21 cellular contexts compared by ENCODE assay signal in genomic region chr3:31197941-31198340, GRCh38.
DNase-seq lines count a peak whose midpoint lies in the region; ATAC-seq and TF ChIP-seq lines count a peak whose summit lies in the region.
"Had no signal": no experiment of that assay in that cellular context is flagged by ENCODE, and none has a peak within 500 bp of the region (broad histone marks: within the 10 kb centered on the region; RNA-seq: fewer than 3 reads in every experiment).

No MANE protein-coding gene starts in this region.

- CTCF ChIA-PET in SK-N-SH (lab: Yijun Ruan, JAX) = no interaction called here

- ATAC-seq in HG03196 (IDR thresholded peaks at IDR 0.05; ENCODE audit: unreplicated experiment) = no peak

- no peak overlapping the region for H3K4me3 ChIP-seq in AG10803 (ENCODE audit: low read length)
- H3K4me3 ChIP-seq in esophagus squamous epithelium = no peak overlapping the region
- no peak overlapping the region for H3K4me3 ChIP-seq in SK-N-SH (ENCODE audit: low read depth in 2 of 2, low read length in 1 of 2)
- H3K4me3 ChIP-seq: BLaER1 treated with 17β-estradiol and CSF1 and Interleukin-3, amounts not matched to agents 10 nM and 100 nM; PC-9; SJSA1; uterus had no signal

- TF ChIP-seq CTCF in AG10803 (conservative IDR thresholded peaks at IDR 0.05; ENCODE audit: low read length) (no peak), esophagus squamous epithelium (IDR thresholded peaks at IDR 0.05) (no peak), SK-N-SH (IDR thresholded peaks at IDR 0.05) (no peak)

- no peak for TF ChIP-seq EP300 in SK-N-SH (IDR thresholded peaks at IDR 0.05; ENCODE audit: borderline replicate concordance in 1 of 2, low read depth in 1 of 2, low read length in 1 of 2)

- no peak overlapping the region for H3K4me2 ChIP-seq in SK-N-SH
- H3K4me2 ChIP-seq: BLaER1 treated with 17β-estradiol and CSF1 and Interleukin-3, amounts not matched to agents 10 nM and 100 nM; PC-9 had no signal

- 56 to 67% methylated on average over 2 of the region's 2 CpGs for WGBS in esophagus squamous epithelium, 2 donors
- 35% methylated on average over 2 of the region's 2 CpGs for WGBS in SK-N-SH (ENCODE audit: low lambda C conversion rate)

- no peaks in the 10 kb centered on the region for H3K36me3 ChIP-seq in esophagus squamous epithelium
- H3K36me3 ChIP-seq in SK-N-SH (replicated peaks in 1 of 2; ENCODE audit: control insufficient read depth in 1 of 2, insufficient read depth in 2 of 2, low read length in 1 of 2) = no peaks in the 10 kb centered on the region
- H3K36me3 ChIP-seq: BLaER1 treated with 17β-estradiol and CSF1 and Interleukin-3, amounts not matched to agents 10 nM and 100 nM; brain microvascular endothelial cell; SJSA1; uterus had no signal

- no peaks in the 10 kb centered on the region for H3K79me2 ChIP-seq in SK-N-SH (ENCODE audit: insufficient read depth)

- no peak for TF ChIP-seq POLR2A in esophagus squamous epithelium (IDR thresholded peaks at IDR 0.05)

- H3K9me3 ChIP-seq in esophagus squamous epithelium (no peaks in the 10 kb centered on the region), SK-N-SH (no peaks in the 10 kb centered on the region)
- H3K9me3 ChIP-seq: SJSA1, uterus had no signal

- peak overlapping the region; percentile 38 to 62 (median 54) for H3K27ac ChIP-seq in esophagus squamous epithelium
- H3K27ac ChIP-seq in SK-N-SH (ENCODE audit: low read depth in 2 of 2, low read length in 1 of 2) = no peak overlapping the region
- H3K27ac ChIP-seq: BLaER1 treated with 17β-estradiol and CSF1 and Interleukin-3, amounts not matched to agents 10 nM and 100 nM; brain microvascular endothelial cell; PC-9 had no signal

- intact Hi-C loops in esophagus squamous epithelium (cut with DNase I) = no loop called here

- no peaks in the 10 kb centered on the region for H4K20me1 ChIP-seq in SK-N-SH (ENCODE audit: insufficient read depth)
- H4K20me1 ChIP-seq: BLaER1 treated with 17β-estradiol and CSF1 and Interleukin-3, amounts not matched to agents 10 nM and 100 nM had no signal

- H3F3A ChIP-seq in SK-N-SH (replicated peaks; ENCODE audit: insufficient read depth) = no peaks in the 10 kb centered on the region

- H2AFZ ChIP-seq in SK-N-SH (ENCODE audit: low read depth) = no peak overlapping the region
- H2AFZ ChIP-seq: PC-9 had no signal

- TF ChIP-seq RAD21 in SK-N-SH (IDR thresholded peaks at IDR 0.05; ENCODE audit: low read length) = no peak

- no peak overlapping the region for H3K9ac ChIP-seq in SK-N-SH
- H3K9ac ChIP-seq: BLaER1 treated with 17β-estradiol and CSF1 and Interleukin-3, amounts not matched to agents 10 nM and 100 nM had no signal

- H3K4me1 ChIP-seq in esophagus squamous epithelium (peaks cover 0 to 23% (median 8%) of the 10 kb centered on the region in 3 donors), SK-N-SH (ENCODE audit: control insufficient read depth in 1 of 2, insufficient read depth in 2 of 2, low read depth in 1 of 2, low read length in 1 of 2) (no peaks in the 10 kb centered on the region)
- H3K4me1 ChIP-seq: BLaER1 treated with 17β-estradiol and CSF1 and Interleukin-3, amounts not matched to agents 10 nM and 100 nM; uterus had no signal

- no peaks in the 10 kb centered on the region for H3K9me2 ChIP-seq in SK-N-SH

- H3K27me3 ChIP-seq in esophagus squamous epithelium (no peaks in the 10 kb centered on the region), SK-N-SH (ENCODE audit: insufficient read depth) (no peaks in the 10 kb centered on the region)
- H3K27me3 ChIP-seq: BLaER1 treated with 17β-estradiol and CSF1 and Interleukin-3, amounts not matched to agents 10 nM and 100 nM; brain microvascular endothelial cell; SJSA1; uterus had no signal

- peak; percentile 61 for DNase-seq in AG10803 (ENCODE audit: low read depth)
- DNase-seq in LHCN-M2 (ENCODE audit: low read depth) = peak; percentile 19
- DNase-seq in esophagus squamous epithelium (lab: John Stamatoyannopoulos, UW) = no peak
- peak; percentile 41 for DNase-seq in myocyte (ENCODE audit: low read depth)
- no peak for DNase-seq in SK-N-SH
- DNase-seq in NCI-H82 (lab: John Stamatoyannopoulos, UW) = no peak
- DNase-seq in NCI-H526 (lab: John Stamatoyannopoulos, UW) = no peak
- DNase-seq: activated CD4-positive, alpha-beta T cell treated with anti-CD3 and anti-CD28 coated beads, Interleukin-2, amount 10 ng/mL, durations not matched to agents 7 days and 5 days; activated naive CD8-positive, alpha-beta T cell treated with anti-CD3 and anti-CD28 coated beads, Interleukin-2, amount 10 ng/mL, durations not matched to agents 7 days and 5 days; brain microvascular endothelial cell; Calu3; EL; NCI-H1417; NCI-H2171 treated with DMSO at 0.1 percent for 48 hours; PC-9; stimulated activated CD4-positive, alpha-beta T cell treated with anti-CD3 and anti-CD28 coated beads, Interleukin-12 subunit alpha, Interleukin-12 subunit beta, amount 100 ng/mL, for 4 hours; T-helper 2 cell; uterus had no signal

- POLR2A ChIA-PET in SK-N-SH (lab: Yijun Ruan, JAX) = no interaction called here

TF ChIP-seq in SK-N-SH, 30 proteins besides CTCF, POLR2A, EP300 and RAD21:
- TF ChIP-seq MXI1 (IDR thresholded peaks at IDR 0.05; ENCODE audit: low read depth, low read length) = no peak
- TF ChIP-seq CHD2 (IDR thresholded peaks at IDR 0.05; ENCODE audit: low read length, partially characterized antibody) = no peak
- no peak for TF ChIP-seq SMC3 (IDR thresholded peaks at IDR 0.05; ENCODE audit: low read depth, low read length)
- TF ChIP-seq GATA2 (CRISPR knock-in tag; IDR thresholded peaks at IDR 0.05) = no peak
- no peak for TF ChIP-seq RXRA (IDR thresholded peaks at IDR 0.05; ENCODE audit: borderline replicate concordance, low read depth)
- TF ChIP-seq REST (IDR thresholded peaks at IDR 0.05; ENCODE audit: low read depth, low read length) = no peak
- no peak for TF ChIP-seq GABPA (IDR thresholded peaks at IDR 0.05; ENCODE audit: low read depth)
- TF ChIP-seq RFX5 (IDR thresholded peaks at IDR 0.05; ENCODE audit: low read length) = no peak
- TF ChIP-seq TEAD4 (IDR thresholded peaks at IDR 0.05; ENCODE audit: borderline replicate concordance, insufficient read depth) = no peak
- no peak for TF ChIP-seq RCOR1 (IDR thresholded peaks at IDR 0.05; ENCODE audit: low read length)
- no peak for TF ChIP-seq NRF1 (IDR thresholded peaks at IDR 0.05; ENCODE audit: low read depth, low read length)
- TF ChIP-seq TCF12 (IDR thresholded peaks at IDR 0.05) = no peak
- no peak for TF ChIP-seq JUND (IDR thresholded peaks at IDR 0.05)
- no peak for TF ChIP-seq SIN3A (IDR thresholded peaks at IDR 0.05; ENCODE audit: borderline replicate concordance, low read depth, low read length)
- TF ChIP-seq EZH2phosphoT487 (IDR thresholded peaks at IDR 0.05; ENCODE audit: borderline replicate concordance, low read depth) = no peak
- TF ChIP-seq, protein P1, sequence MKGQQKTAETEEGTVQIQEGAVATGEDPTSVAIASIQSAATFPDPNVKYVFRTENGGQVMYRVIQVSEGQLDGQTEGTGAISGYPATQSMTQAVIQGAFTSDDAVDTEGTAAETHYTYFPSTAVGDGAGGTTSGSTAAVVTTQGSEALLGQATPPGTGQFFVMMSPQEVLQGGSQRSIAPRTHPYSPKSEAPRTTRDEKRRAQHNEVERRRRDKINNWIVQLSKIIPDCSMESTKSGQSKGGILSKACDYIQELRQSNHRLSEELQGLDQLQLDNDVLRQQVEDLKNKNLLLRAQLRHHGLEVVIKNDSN (IDR thresholded peaks at IDR 0.05; ENCODE audit: borderline replicate concordance, low read depth) = no peak
- TF ChIP-seq FOXJ3 (CRISPR knock-in tag; IDR thresholded peaks at IDR 0.05) = no peak
- no peak for TF ChIP-seq NFIC (IDR thresholded peaks at IDR 0.05; ENCODE audit: borderline replicate concordance)

Comparison
In these comparisons a context has a peak if more than half of its experiments do, and no peak if none do; other contexts are left out.
1. DNase-seq: peak in AG10803 (single experiment), LHCN-M2 (single experiment) and myocyte (single experiment); none in esophagus squamous epithelium (single experiment), SK-N-SH (single experiment), NCI-H82 (single experiment) and NCI-H526 (0 of 2).
2. H3K27ac ChIP-seq: peak in esophagus squamous epithelium (4 of 4); none in SK-N-SH (0 of 2).